ENCODE assay signal across 8 cellular contexts in genomic region chr19:31351212-31352193, GRCh38. TPM values are rescaled to one million over a fixed set of nuclear protein-coding genes. Genes with fewer than 3 reads are reported as not detected.
A peak's percentile ranks its signal among the peaks of the same experiment; 100 is the strongest.
DNase-seq lines count a peak whose midpoint lies in the region; ATAC-seq and TF ChIP-seq lines count a peak whose summit lies in the region.

No MANE protein-coding gene starts in this region.

- peak overlapping the region in 4 of 8 donors; percentile 28 to 71 (median 56) for H3K27ac Mint-ChIP-seq in CD8-positive, alpha-beta memory T cell
- no peak overlapping the region for H3K27ac Mint-ChIP-seq in endodermal cell

- intact Hi-C loops in Panc1 (cut with micrococcal nuclease; ENCODE audit: unreplicated experiment) = no loop called here

- CTCF ChIA-PET in CD8-positive, alpha-beta memory T cell (lab: Charles Lee) = no interaction called here
- CTCF ChIA-PET in Panc1 (lab: Charles Lee) = no interaction called here

- no peak for ATAC-seq in Panc1
- ATAC-seq in HG03097 (IDR thresholded peaks at IDR 0.05; ENCODE audit: low FRiP score, unreplicated experiment) = no peak
- ATAC-seq in HG03095 (IDR thresholded peaks at IDR 0.05; ENCODE audit: unreplicated experiment) = no peak
- ATAC-seq in HG03342 (IDR thresholded peaks at IDR 0.05; ENCODE audit: unreplicated experiment) = no peak
- no peak for ATAC-seq in GM19324 (IDR thresholded peaks at IDR 0.05; ENCODE audit: low FRiP score, unreplicated experiment)

- WGBS in endodermal cell (ENCODE audit: insufficient coverage in 1 of 2, insufficient read length in 1 of 2), 2 experiments = 1% methylated on average over 22 to 99 of the region's 99 CpGs

- POLR2A ChIA-PET in CD8-positive, alpha-beta memory T cell (lab: Charles Lee) = no interaction called here
- POLR2A ChIA-PET in Panc1 (lab: Charles Lee) = no interaction called here

- no peaks in the 10 kb centered on the region for H3K9me3 ChIP-seq in CD8-positive, alpha-beta memory T cell (ENCODE audit: low read length)
- H3K9me3 ChIP-seq in Panc1 (ENCODE audit: control insufficient read depth, insufficient read depth, low read depth, low read length) = no peaks in the 10 kb centered on the region
- H3K9me3 ChIP-seq in endodermal cell (ENCODE audit: control insufficient read depth, low read length) = no peaks in the 10 kb centered on the region
- no peaks in the 10 kb centered on the region for H3K9me3 ChIP-seq in mononuclear cell (ENCODE audit: low read depth, low read length)

- H3K27me3 ChIP-seq in CD8-positive, alpha-beta memory T cell (ENCODE audit: insufficient read depth, low read length, poor library complexity, severe bottlenecking) = peaks cover 68% of the 10 kb centered on the region
- H3K27me3 ChIP-seq in Panc1 (ENCODE audit: control insufficient read depth, insufficient read depth, low read length) = peaks cover 2% of the 10 kb centered on the region; the same call in 1 of the 2 replicates
- H3K27me3 ChIP-seq in endodermal cell (ENCODE audit: control insufficient read depth, insufficient read depth, low read length, poor library complexity, severe bottlenecking) = peaks cover 84% of the 10 kb centered on the region
- peaks cover 74% of the 10 kb centered on the region for H3K27me3 ChIP-seq in mononuclear cell (ENCODE audit: insufficient read depth, low read length)

- H3K36me3 ChIP-seq in CD8-positive, alpha-beta memory T cell (ENCODE audit: insufficient read depth, low read length) = no peaks in the 10 kb centered on the region
- no peaks in the 10 kb centered on the region for H3K36me3 ChIP-seq in Panc1 (ENCODE audit: control insufficient read depth, insufficient read depth, low read length)
- no peaks in the 10 kb centered on the region for H3K36me3 ChIP-seq in endodermal cell (ENCODE audit: control insufficient read depth, insufficient read depth, low read length)

- H3K4me1 Mint-ChIP-seq in CD8-positive, alpha-beta memory T cell = peaks cover 36 to 58% (median 50%) of the 10 kb centered on the region in 3 donors
- peaks cover 51% of the 10 kb centered on the region for H3K4me1 Mint-ChIP-seq in endodermal cell

- peaks cover 61 to 74% of the 10 kb centered on the region in 2 donors for H3K27me3 Mint-ChIP-seq in CD8-positive, alpha-beta memory T cell
- H3K27me3 Mint-ChIP-seq in endodermal cell (ENCODE audit: insufficient read depth) = peaks cover 81% of the 10 kb centered on the region

- peak overlapping the region; percentile 81 to 95 (median 92) for H3K4me3 Mint-ChIP-seq in CD8-positive, alpha-beta memory T cell
- H3K4me3 Mint-ChIP-seq in endodermal cell = peak overlapping the region; percentile 71

- H3K9me3 Mint-ChIP-seq in CD8-positive, alpha-beta memory T cell = no peaks in the 10 kb centered on the region
- H3K9me3 Mint-ChIP-seq in endodermal cell = no peaks in the 10 kb centered on the region

- peak in 1 of 5 donors; percentile 13 for DNase-seq in CD8-positive, alpha-beta memory T cell
- DNase-seq in Panc1 (ENCODE audit: low read depth, low spot score) (no peak), endodermal cell (peak; percentile 73)

- H3K27ac ChIP-seq in CD8-positive, alpha-beta memory T cell (ENCODE audit: low read depth, low read length) = no peak overlapping the region
- H3K27ac ChIP-seq in Panc1 (ENCODE audit: low read length) (no peak overlapping the region), endodermal cell (ENCODE audit: low read depth, low read length) (no peak overlapping the region)

- peaks cover 13% of the 10 kb centered on the region for H3K4me1 ChIP-seq in CD8-positive, alpha-beta memory T cell (ENCODE audit: insufficient read depth, low read length)
- no peaks in the 10 kb centered on the region for H3K4me1 ChIP-seq in Panc1 (ENCODE audit: control insufficient read depth, insufficient read depth, low read length)
- H3K4me1 ChIP-seq in endodermal cell (ENCODE audit: control insufficient read depth, insufficient read depth, low read length) = peaks cover 8% of the 10 kb centered on the region
- H3K4me1 ChIP-seq in mononuclear cell (ENCODE audit: insufficient read depth, low read length) = peaks cover 38% of the 10 kb centered on the region

- H3K9ac ChIP-seq in endodermal cell (ENCODE audit: extremely low read depth, low read length, poor library complexity, severe bottlenecking) = no peak overlapping the region

- TF ChIP-seq CTCF in Panc1 (IDR thresholded peaks at IDR 0.05) (no peak), endodermal cell (conservative IDR thresholded peaks at IDR 0.05) (no peak)

- no TSS peak for BruUV-seq in Panc1 (replicated peaks; lab: Mats Ljungman, UMichigan)

- peaks cover 0 to 2% (median 0%) of the 10 kb centered on the region in 3 donors for H3K36me3 Mint-ChIP-seq in CD8-positive, alpha-beta memory T cell
- H3K36me3 Mint-ChIP-seq in endodermal cell (ENCODE audit: low read depth) = no peaks in the 10 kb centered on the region

- H3K4me3 ChIP-seq in CD8-positive, alpha-beta memory T cell (ENCODE audit: low read length) = peak overlapping the region; percentile 47
- H3K4me3 ChIP-seq in Panc1 (ENCODE audit: low read depth in 2 of 2, low read length in 2 of 2) = peak overlapping the region; percentile 42 to 52
- H3K4me3 ChIP-seq in endodermal cell (ENCODE audit: low read length) = peak overlapping the region; percentile 82
- peak overlapping the region; percentile 41 for H3K4me3 ChIP-seq in mononuclear cell (ENCODE audit: low read length)

- in situ Hi-C loops in Panc1 (cut with HindIII; ENCODE audit: low pct_unique_long_range_greater_than_20kb, low sequenced_read_pairs) = no loop called here

RNA-seq across cellular contexts. Expression of gene TSHZ3, which starts 2.3 kb away (rescaled TPM):
- under 1 TPM; 0.35 to 0.38 TPM for total RNA-seq in CD8-positive, alpha-beta memory T cell
- polyA plus RNA-seq in CD8-positive, alpha-beta memory T cell = 1.1 TPM
- total RNA-seq in Panc1 (2021; ENCODE audit: unreplicated experiment) (7.8 TPM), endodermal cell (1 to 10 TPM in 1 of 2 donors, under 1 TPM in 1; 0.84 to 2.1 TPM), mononuclear cell (1.9 TPM)
- polyA plus RNA-seq in Panc1 (2012; ENCODE audit: insufficient read length) = 11.6 TPM
- 10.0 TPM for polyA plus RNA-seq in endodermal cell (2013, experiment 1 of 2)
- polyA plus RNA-seq in endodermal cell (2013, experiment 2 of 2) = 8.6 TPM
